In genomic region chr11:18280438-18281046, GRCh38 we compare ENCODE assay signal across 13 cellular contexts. TPM values are rescaled to one million over a fixed set of nuclear protein-coding genes. Genes with fewer than 3 reads are reported as not detected.
A peak's percentile ranks its signal among the peaks of the same experiment; 100 is the strongest.
DNase-seq lines count a peak whose midpoint lies in the region; ATAC-seq and FAIRE-seq lines count a peak whose summit lies in the region.
"Had no signal": no experiment of that assay in that cellular context is flagged by ENCODE, and none has a peak within 500 bp of the region (broad histone marks: within the 10 kb centered on the region; RNA-seq: fewer than 3 reads in every experiment).

No MANE protein-coding gene starts in this region.

- peak overlapping the region; percentile 93 for H3K27ac Mint-ChIP-seq in activated T-cell treated with anti-CD3 and anti-CD28 coated beads, Interleukin-2, amount 50 U/mL, for 72 hours
- peak overlapping the region; percentile 78 for H3K27ac Mint-ChIP-seq in stimulated activated effector memory CD8-positive, alpha-beta T cell treated with anti-CD3 and anti-CD28 coated beads, Interleukin-12 subunit alpha, Interleukin-12 subunit beta, amount 100 ng/mL, for 72 hours
- H3K27ac Mint-ChIP-seq: GM23338 had no signal

- H3K27me3 Mint-ChIP-seq in activated T-cell treated with anti-CD3 and anti-CD28 coated beads, Interleukin-2, amount 50 U/mL, for 72 hours (ENCODE audit: low read depth) = no peaks in the 10 kb centered on the region

- DNase-seq in activated T-cell treated with anti-CD3 and anti-CD28 coated beads, Interleukin-2, amount 50 U/mL, for 72 hours = no peak
- DNase-seq in activated T-cell treated with anti-CD3 and anti-CD28 coated beads, Interleukin-2, amount 50 U/mL, for 1 hour = no peak
- no peak for DNase-seq in stimulated activated effector memory CD8-positive, alpha-beta T cell treated with anti-CD3 and anti-CD28 coated beads, Interleukin-12 subunit alpha, Interleukin-12 subunit beta, amount 100 ng/mL, for 72 hours (ENCODE audit: low spot score in 2 of 2)
- DNase-seq in HTR-8/SVneo (ENCODE audit: insufficient read length, low spot score) = no peak
- DNase-seq in stimulated activated CD4-positive, alpha-beta T cell treated with anti-CD3 and anti-CD28 coated beads, Interleukin-15, amount 100 ng/mL, for 24 hours = no peak
- DNase-seq in NCI-H69 (lab: John Stamatoyannopoulos, UW) = no peak
- DNase-seq: activated CD4-positive, alpha-beta T cell treated with anti-CD3 and anti-CD28 coated beads for 4 hours had no signal

- H3K4me1 Mint-ChIP-seq in activated T-cell treated with anti-CD3 and anti-CD28 coated beads, Interleukin-2, amount 50 U/mL, for 72 hours (ENCODE audit: low read depth) = peaks cover 7% of the 10 kb centered on the region
- H3K4me1 Mint-ChIP-seq in stimulated activated effector memory CD8-positive, alpha-beta T cell treated with anti-CD3 and anti-CD28 coated beads, Interleukin-12 subunit alpha, Interleukin-12 subunit beta, amount 100 ng/mL, for 72 hours = peaks cover 8% of the 10 kb centered on the region
- H3K4me1 Mint-ChIP-seq: GM23338 had no signal

- no peak for FAIRE-seq in HTR-8/SVneo (lab: Jason Lieb, UNC)

- peak overlapping the region in 1 of 2 donors; percentile 39 for H3K4me3 Mint-ChIP-seq in activated T-cell treated with anti-CD3 and anti-CD28 coated beads, Interleukin-2, amount 50 U/mL, for 72 hours
- H3K4me3 Mint-ChIP-seq in stimulated activated effector memory CD8-positive, alpha-beta T cell treated with anti-CD3 and anti-CD28 coated beads, Interleukin-12 subunit alpha, Interleukin-12 subunit beta, amount 100 ng/mL, for 72 hours = no peak overlapping the region
- H3K4me3 Mint-ChIP-seq: GM23338 had no signal

- peaks cover 2 to 18% of the 10 kb centered on the region in 2 donors for H3K36me3 Mint-ChIP-seq in activated T-cell treated with anti-CD3 and anti-CD28 coated beads, Interleukin-2, amount 50 U/mL, for 72 hours (ENCODE audit: insufficient read depth in 2 of 2)
- peaks cover 71% of the 10 kb centered on the region for H3K36me3 Mint-ChIP-seq in stimulated activated effector memory CD8-positive, alpha-beta T cell treated with anti-CD3 and anti-CD28 coated beads, Interleukin-12 subunit alpha, Interleukin-12 subunit beta, amount 100 ng/mL, for 72 hours

- peak in 1 of 2 donors; percentile 23 for ATAC-seq in activated T-cell treated with anti-CD3 and anti-CD28 coated beads, Interleukin-2, amount 50 U/mL, for 72 hours (replicated peaks in 1 of 2)
- ATAC-seq in HG02623 (IDR thresholded peaks at IDR 0.05; ENCODE audit: unreplicated experiment) (peak; percentile 83), HG03575 (IDR thresholded peaks at IDR 0.05; ENCODE audit: extremely low read depth, insufficient number of reproducible peaks, low FRiP score, unreplicated experiment) (peak; percentile 63)
- peak; percentile 64 for ATAC-seq in stimulated activated effector memory CD8-positive, alpha-beta T cell treated with anti-CD3 and anti-CD28 coated beads, Interleukin-12 subunit alpha, Interleukin-12 subunit beta, amount 100 ng/mL, for 72 hours
- ATAC-seq: GM23338, sciatic nerve had no signal

- H3K9me3 Mint-ChIP-seq in activated T-cell treated with anti-CD3 and anti-CD28 coated beads, Interleukin-2, amount 50 U/mL, for 72 hours = no peaks in the 10 kb centered on the region
- H3K9me3 Mint-ChIP-seq in stimulated activated effector memory CD8-positive, alpha-beta T cell treated with anti-CD3 and anti-CD28 coated beads, Interleukin-12 subunit alpha, Interleukin-12 subunit beta, amount 100 ng/mL, for 72 hours = no peaks in the 10 kb centered on the region
- H3K9me3 Mint-ChIP-seq: GM23338 had no signal

RNA-seq across cellular contexts. Expression of gene SAA1, which starts 14.5 kb away (rescaled TPM):
- total RNA-seq in activated T-cell treated with anti-CD3 and anti-CD28 coated beads, Interleukin-2, amount 50 U/mL, for 72 hours = not detected
- total RNA-seq: cerebellum, GM23338, temporal lobe had no signal

RNA-seq across cellular contexts. Expression of gene SAA2, which starts 32.1 kb away (rescaled TPM):
- under 1 TPM in 1 of 2 donors, not detected in 1; 0.38 TPM for total RNA-seq in activated T-cell treated with anti-CD3 and anti-CD28 coated beads, Interleukin-2, amount 50 U/mL, for 72 hours
- total RNA-seq: cerebellum, GM23338, temporal lobe had no signal

RNA-seq across cellular contexts. Expression of gene HPS5, which starts 41.4 kb away (rescaled TPM):
- total RNA-seq in activated T-cell treated with anti-CD3 and anti-CD28 coated beads, Interleukin-2, amount 50 U/mL, for 72 hours = 10 to 100 TPM; 18.7 to 22.2 TPM

RNA-seq across cellular contexts. Expression of gene GTF2H1, which starts 41.8 kb away (rescaled TPM):
- total RNA-seq in activated T-cell treated with anti-CD3 and anti-CD28 coated beads, Interleukin-2, amount 50 U/mL, for 72 hours = 10 to 100 TPM; 43.5 to 47.4 TPM

RNA-seq across cellular contexts. Expression of gene SAA4, which starts 43.9 kb away (rescaled TPM):
- total RNA-seq in activated T-cell treated with anti-CD3 and anti-CD28 coated beads, Interleukin-2, amount 50 U/mL, for 72 hours = not detected
- total RNA-seq: cerebellum, GM23338, sciatic nerve, temporal lobe had no signal
